Comparison of ENCODE assay signal across 26 cellular contexts in the genomic region with DNA sequence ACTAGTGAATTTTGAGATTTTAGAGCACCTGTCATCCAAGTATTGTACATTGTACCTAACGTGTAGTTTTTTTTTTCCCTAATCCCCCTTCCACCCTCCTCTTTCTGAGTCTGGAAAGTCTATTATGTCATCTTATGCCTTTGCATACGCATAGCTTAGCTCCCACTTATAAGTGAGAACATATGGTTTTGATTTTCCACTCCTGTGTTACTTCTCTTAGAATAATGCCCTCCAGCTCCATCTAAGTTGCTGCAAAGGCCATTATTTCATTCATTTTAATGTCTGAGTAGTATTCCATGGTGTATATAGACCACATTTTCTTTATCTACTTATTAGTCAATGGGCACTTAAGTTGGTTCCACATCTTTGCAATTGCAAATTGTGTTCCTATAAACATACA.
"Had no signal": no experiment of that assay in that cellular context is flagged by ENCODE, and none has a peak within 500 bp of the region (broad histone marks: within the 10 kb centered on the region; RNA-seq: fewer than 3 reads in every experiment).

No MANE protein-coding gene starts in this region.

- H3K27ac ChIP-seq: left lung, lower lobe of right lung, pancreas, prostate gland, skin epidermis, suprapubic skin, thoracic aorta, tibial artery, upper lobe of right lung had no signal

- DNase-seq: hypothalamus; immature natural killer cell; kidney; left colon; left lung; lower lobe of right lung; mammary epithelial cell; mesenchymal stem cell; naive thymus-derived CD8-positive, alpha-beta T cell; nucleus accumbens; pancreas; posterior cingulate gyrus; retina; right cardiac atrium; stimulated activated CD4-positive, alpha-beta T cell treated with anti-CD3 and anti-CD28 coated beads, Interleukin-12 subunit alpha, Interleukin-12 subunit beta, amount 100 ng/mL, for 4 hours; stimulated activated CD4-positive, alpha-beta T cell treated with anti-CD3 and anti-CD28 coated beads, Interleukin-15, amount 100 ng/mL, for 24 hours; stimulated activated CD4-positive, alpha-beta T cell treated with anti-CD3 and anti-CD28 coated beads, Interleukin-2, amount 100 ng/mL, for 24 hours; stimulated activated CD4-positive, alpha-beta T cell treated with anti-CD3 and anti-CD28 coated beads, Interleukin-4, amount 100 ng/mL, for 24 hours; stimulated activated naive CD4-positive, alpha-beta T cell; tibial artery; trophoblast cell; upper lobe of right lung had no signal

- H3K4me3 ChIP-seq: left lung, lower lobe of right lung, pancreas, prostate gland, skin epidermis, suprapubic skin, thoracic aorta, tibial artery, upper lobe of right lung had no signal

- H3K36me3 ChIP-seq: left lung, lower lobe of right lung, pancreas, prostate gland, suprapubic skin, thoracic aorta, tibial artery, upper lobe of right lung had no signal

- H3K4me1 ChIP-seq: left lung, lower lobe of right lung, pancreas, prostate gland, suprapubic skin, tibial artery, upper lobe of right lung had no signal

- H3K9me3 ChIP-seq: left lung, lower lobe of right lung, pancreas, prostate gland, suprapubic skin, thoracic aorta, tibial artery, upper lobe of right lung had no signal

- H3K27me3 ChIP-seq: left lung, suprapubic skin, tibial artery, upper lobe of right lung had no signal
